In genomic region chr6:88013554-88013953, GRCh38 we compare ENCODE assay signal across 13 cellular contexts. TPM values are rescaled to one million over a fixed set of nuclear protein-coding genes. Genes with fewer than 3 reads are reported as not detected.
A peak's percentile ranks its signal among the peaks of the same experiment; 100 is the strongest.
DNase-seq lines count a peak whose midpoint lies in the region; ATAC-seq, FAIRE-seq and TF ChIP-seq lines count a peak whose summit lies in the region.
"Had no signal": no experiment of that assay in that cellular context is flagged by ENCODE, and none has a peak within 500 bp of the region (broad histone marks: within the 10 kb centered on the region; RNA-seq: fewer than 3 reads in every experiment).

No MANE protein-coding gene starts in this region.

- FAIRE-seq in keratinocyte (lab: Jason Lieb, UNC), result no peak

- H3K4me2 ChIP-seq in keratinocyte (ENCODE audit: control insufficient read depth, extremely low read depth, insufficient read depth, low read depth, low read length), result no peak overlapping the region

- intact Hi-C loops in vagina (cut with DNase I), result no loop called here

- dilution Hi-C loops in keratinocyte (cut with MboI; ENCODE audit: extremely low pct_ligation_motif_present, low sequenced_read_pairs), result no loop called here

- H3K27ac Mint-ChIP-seq in CD8-positive, alpha-beta memory T cell, result peak overlapping the region in 6 of 8 donors; percentile 49 to 85 (median 76)

- peak; percentile 20 for ATAC-seq in GM21786 (IDR thresholded peaks at IDR 0.05; ENCODE audit: unreplicated experiment)
- ATAC-seq: left ventricle myocardium superior had no signal

- H3K36me3 Mint-ChIP-seq in CD8-positive, alpha-beta memory T cell, result no peaks in the 10 kb centered on the region

- no peak for DNase-seq in CD8-positive, alpha-beta memory T cell
- DNase-seq in WERI-Rb-1 (no peak), keratinocyte (ENCODE audit: low read depth, low spot score) (no peak), T-helper 9 cell (no peak), vagina (ENCODE audit: extremely low spot score in 2 of 2) (no peak)
- DNase-seq in effector memory CD4-positive, alpha-beta T cell, result no peak
- DNase-seq: colonic mucosa, HCEC 1CT, KG1, left ventricle myocardium superior had no signal

- TF ChIP-seq CTCF in WERI-Rb-1 (IDR thresholded peaks at IDR 0.05; ENCODE audit: low read depth, low read length) (0 out of 2 replicates have a peak, but pooled peaks have one; percentile 22), keratinocyte (optimal IDR thresholded peaks at IDR 0.05 in 1 of 3, IDR thresholded peaks at IDR 0.05 in 1 of 3, conservative IDR thresholded peaks at IDR 0.05 in 1 of 3; ENCODE audit: extremely low read depth in 1 of 3, insufficient read depth in 2 of 3, low read length in 3 of 3) (peak in 2 of 3 experiments; percentile 1 to 28), vagina (IDR thresholded peaks at IDR 0.05) (no peak)

- no peak overlapping the region for H2AFZ ChIP-seq in keratinocyte (ENCODE audit: control insufficient read depth, low read length)

- no peaks in the 10 kb centered on the region for H3K79me2 ChIP-seq in keratinocyte (ENCODE audit: control insufficient read depth, insufficient read depth, low read length)

- no peaks in the 10 kb centered on the region for H4K20me1 ChIP-seq in keratinocyte (ENCODE audit: control insufficient read depth, extremely low read depth, insufficient read depth, low read length)

- no peak for TF ChIP-seq POLR2A in vagina (IDR thresholded peaks at IDR 0.05)

- no peak overlapping the region for H3K9ac ChIP-seq in keratinocyte (ENCODE audit: control insufficient read depth, extremely low read depth, insufficient read depth, low read length)

- H3K4me3 Mint-ChIP-seq in CD8-positive, alpha-beta memory T cell, result peak overlapping the region in 1 of 7 donors; percentile 51

- peaks cover 18% of the 10 kb centered on the region in 3 donors for H3K4me1 Mint-ChIP-seq in CD8-positive, alpha-beta memory T cell

- no peaks in the 10 kb centered on the region for H3K9me3 ChIP-seq in CD8-positive, alpha-beta memory T cell (ENCODE audit: low read length)
- H3K9me3 ChIP-seq in WERI-Rb-1 (ENCODE audit: severe bottlenecking) (no peaks in the 10 kb centered on the region), keratinocyte (ENCODE audit: control insufficient read depth, low read depth, low read length) (no peaks in the 10 kb centered on the region), vagina (no peaks in the 10 kb centered on the region)
- no peaks in the 10 kb centered on the region for H3K9me3 ChIP-seq in effector memory CD4-positive, alpha-beta T cell (ENCODE audit: control insufficient read depth, low read length)
- H3K9me3 ChIP-seq: colonic mucosa had no signal

- no peaks in the 10 kb centered on the region for H3K27me3 Mint-ChIP-seq in CD8-positive, alpha-beta memory T cell

- H3K27ac ChIP-seq in CD8-positive, alpha-beta memory T cell (ENCODE audit: low read depth, low read length), result no peak overlapping the region
- H3K27ac ChIP-seq in WERI-Rb-1 (no peak overlapping the region), keratinocyte (ENCODE audit: control insufficient read depth, insufficient read depth, low read length) (no peak overlapping the region), vagina (no peak overlapping the region)
- H3K27ac ChIP-seq in effector memory CD4-positive, alpha-beta T cell (ENCODE audit: insufficient read depth, low read length, poor library complexity, severe bottlenecking), result no peak overlapping the region
- H3K27ac ChIP-seq: colonic mucosa, RWPE1 had no signal

- CTCF ChIA-PET in CD8-positive, alpha-beta memory T cell (lab: Charles Lee), result no interaction called here

- H3K27me3 ChIP-seq in CD8-positive, alpha-beta memory T cell (ENCODE audit: insufficient read depth, low read length, poor library complexity, severe bottlenecking), result no peaks in the 10 kb centered on the region
- H3K27me3 ChIP-seq in WERI-Rb-1 (ENCODE audit: insufficient read depth, low read depth, severe bottlenecking), result no peaks in the 10 kb centered on the region
- no peaks in the 10 kb centered on the region for H3K27me3 ChIP-seq in keratinocyte (ENCODE audit: control insufficient read depth, extremely low read depth, insufficient read depth, low read length)
- H3K27me3 ChIP-seq in effector memory CD4-positive, alpha-beta T cell (replicated peaks; ENCODE audit: control insufficient read depth, insufficient read depth, low read length, poor library complexity, severe bottlenecking), result no peaks in the 10 kb centered on the region
- no peaks in the 10 kb centered on the region for H3K27me3 ChIP-seq in vagina
- H3K27me3 ChIP-seq: colonic mucosa had no signal

- H3K4me1 ChIP-seq in CD8-positive, alpha-beta memory T cell (ENCODE audit: insufficient read depth, low read length), result peaks cover 16% of the 10 kb centered on the region
- H3K4me1 ChIP-seq in keratinocyte (ENCODE audit: control insufficient read depth, extremely low read depth, insufficient read depth, low read length), result no peaks in the 10 kb centered on the region
- peaks cover 5% of the 10 kb centered on the region for H3K4me1 ChIP-seq in effector memory CD4-positive, alpha-beta T cell (ENCODE audit: control insufficient read depth, insufficient read depth, low read length, poor library complexity, severe bottlenecking)
- H3K4me1 ChIP-seq in vagina, result no peaks in the 10 kb centered on the region
- H3K4me1 ChIP-seq: colonic mucosa had no signal

- POLR2A ChIA-PET in CD8-positive, alpha-beta memory T cell (lab: Charles Lee), result no interaction called here

- no peaks in the 10 kb centered on the region for H3K9me3 Mint-ChIP-seq in CD8-positive, alpha-beta memory T cell

- no peak overlapping the region for H3K4me3 ChIP-seq in CD8-positive, alpha-beta memory T cell (ENCODE audit: low read length)
- H3K4me3 ChIP-seq in WERI-Rb-1 (ENCODE audit: low read depth, low read length) (no peak overlapping the region), keratinocyte (ENCODE audit: control insufficient read depth in 2 of 3, extremely low read depth in 1 of 3, insufficient read depth in 2 of 3, low read depth in 1 of 3, low read length in 3 of 3) (no peak overlapping the region), vagina (no peak overlapping the region)
- no peak overlapping the region for H3K4me3 ChIP-seq in effector memory CD4-positive, alpha-beta T cell (ENCODE audit: insufficient read depth, low read depth, low read length, poor library complexity, severe bottlenecking)
- H3K4me3 ChIP-seq: colonic mucosa had no signal

- no peaks in the 10 kb centered on the region for H3K36me3 ChIP-seq in CD8-positive, alpha-beta memory T cell (ENCODE audit: insufficient read depth, low read length)
- H3K36me3 ChIP-seq in WERI-Rb-1, result no peaks in the 10 kb centered on the region
- H3K36me3 ChIP-seq in keratinocyte (ENCODE audit: control insufficient read depth in 2 of 2, extremely low read depth in 1 of 2, insufficient read depth in 2 of 2, low read length in 2 of 2), result no peaks in the 10 kb centered on the region
- no peaks in the 10 kb centered on the region for H3K36me3 ChIP-seq in effector memory CD4-positive, alpha-beta T cell (ENCODE audit: control insufficient read depth, insufficient read depth, low read length)
- no peaks in the 10 kb centered on the region for H3K36me3 ChIP-seq in vagina
- H3K36me3 ChIP-seq: colonic mucosa had no signal

- no peaks in the 10 kb centered on the region for H3K9me1 ChIP-seq in keratinocyte (ENCODE audit: control insufficient read depth, extremely low read depth, insufficient read depth, low read length)

RNA-seq across cellular contexts. Expression of gene SPACA1, which starts 34.1 kb away (rescaled TPM):
- total RNA-seq in CD8-positive, alpha-beta memory T cell, result not detected
- not detected for polyA plus RNA-seq in CD8-positive, alpha-beta memory T cell
- not detected in 3 replicates for polyA plus RNA-seq in keratinocyte
- not detected for polyA plus RNA-seq in keratinocyte (2011; ENCODE audit: low read depth)
- polyA plus RNA-seq in keratinocyte (2011; cell fraction: cytosol; rRNA removed), result not detected in 2 replicates
- not detected in 2 replicates for polyA plus RNA-seq in keratinocyte (2011; cell fraction: nucleus; rRNA removed)
- not detected in 2 replicates for polyA plus RNA-seq in keratinocyte (2012; ENCODE audit: low replicate concordance)
- not detected in 3 replicates for polyA minus RNA-seq in keratinocyte
- polyA minus RNA-seq in keratinocyte (2011; cell fraction: cytosol; rRNA and poly(A)+ RNA removed), result not detected
- not detected in 2 replicates for polyA minus RNA-seq in keratinocyte (2011; cell fraction: nucleus; rRNA and poly(A)+ RNA removed)
- total RNA-seq in vagina, result not detected
- total RNA-seq: colonic mucosa, left ventricle myocardium superior, omental fat pad had no signal

Comparison
In these comparisons a context has a peak if more than half of its experiments do, and no peak if none do; other contexts are left out.
1. CTCF ChIP-seq: peak in WERI-Rb-1 (single experiment) and keratinocyte (2 of 3); none in vagina (0 of 3).